ENCODE assay signal across 17 cellular contexts in the genomic region with DNA sequence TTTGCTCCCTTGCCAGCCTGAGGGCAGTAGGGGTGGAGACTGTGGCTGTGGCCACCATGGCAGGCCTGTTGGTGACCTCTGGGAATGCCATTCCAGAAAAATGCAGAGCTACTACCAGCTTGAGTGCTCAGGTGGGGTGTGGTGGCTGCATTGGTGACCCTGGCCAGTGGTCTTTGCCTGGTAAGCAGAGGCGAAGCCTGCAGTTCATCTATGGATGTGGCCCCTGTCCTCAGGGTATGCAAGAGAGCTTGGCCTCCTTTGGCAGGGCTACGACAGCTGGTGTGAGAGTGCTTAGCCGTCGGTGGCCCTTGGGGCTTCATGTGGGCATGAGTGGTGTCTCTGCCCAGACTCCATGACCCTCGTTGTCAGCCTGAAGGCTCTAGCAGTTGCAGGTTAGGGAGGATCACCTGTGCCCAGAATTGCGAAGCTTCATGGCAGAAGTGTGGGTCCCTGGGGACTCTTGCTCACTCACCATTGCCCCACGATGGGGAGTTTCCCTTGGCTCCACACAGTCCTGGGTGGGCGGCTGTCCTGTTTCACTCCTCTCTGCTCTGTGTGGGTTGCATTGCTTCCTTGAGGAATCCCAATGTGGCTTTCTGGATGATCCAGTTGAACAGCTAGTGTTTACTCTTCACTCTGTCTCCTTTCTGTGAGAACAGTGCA.
A peak's percentile ranks its signal among the peaks of the same experiment; 100 is the strongest.
DNase-seq lines count a peak whose midpoint lies in the region; ATAC-seq, FAIRE-seq and TF ChIP-seq lines count a peak whose summit lies in the region.
"Had no signal": no experiment of that assay in that cellular context is flagged by ENCODE, and none has a peak within 500 bp of the region (broad histone marks: within the 10 kb centered on the region; RNA-seq: fewer than 3 reads in every experiment).

No MANE protein-coding gene starts in this region.

- RAD21 ChIA-PET in GM12878 (lab: Charles Lee; ENCODE audit: unreplicated experiment), result interaction anchor here (1.5 kb wide), 1 partner anchor 71 kb away, joined by 4 read pairs; no protein-coding TSS in a partner anchor

- TF ChIP-seq CTCF in GM12878 (IDR thresholded peaks at IDR 0.05 in 2 of 3, conservative IDR thresholded peaks at IDR 0.05 in 1 of 3; ENCODE audit: control insufficient read depth in 2 of 3, extremely low read depth in 1 of 3, insufficient read depth in 1 of 3, low read depth in 3 of 3, low read length in 3 of 3), result no peak
- TF ChIP-seq CTCF in osteocyte (IDR thresholded peaks at IDR 0.05), result no peak

- H3K4me3 Mint-ChIP-seq in memory B cell (no peak overlapping the region), osteocyte (ENCODE audit: unreplicated experiment) (no peak overlapping the region)
- no peak overlapping the region for H3K4me3 Mint-ChIP-seq in activated T-cell treated with anti-CD3 and anti-CD28 coated beads, Interleukin-2, amount 50 U/mL, for 4 hours
- H3K4me3 Mint-ChIP-seq: CD4-positive, alpha-beta T cell had no signal

- CTCF ChIA-PET in GM12878 (lab: Yijun Ruan, JAX), result no interaction called here

- in situ Hi-C loops in GM12878 (cut with MboI), result no loop called here

- no peaks in the 10 kb centered on the region for H3K27me3 Mint-ChIP-seq in memory B cell
- no peaks in the 10 kb centered on the region for H3K27me3 Mint-ChIP-seq in osteocyte (ENCODE audit: unreplicated experiment)
- no peaks in the 10 kb centered on the region for H3K27me3 Mint-ChIP-seq in activated T-cell treated with anti-CD3 and anti-CD28 coated beads, Interleukin-2, amount 50 U/mL, for 4 hours (ENCODE audit: low read depth)
- H3K27me3 Mint-ChIP-seq: CD4-positive, alpha-beta T cell had no signal

- H3K27me3 ChIP-seq in GM12878 (replicated peaks in 1 of 2; ENCODE audit: control insufficient read depth in 2 of 2, insufficient read depth in 2 of 2, low read length in 1 of 2), result no peaks in the 10 kb centered on the region
- no peaks in the 10 kb centered on the region for H3K27me3 ChIP-seq in aorta (ENCODE audit: control insufficient read depth in 1 of 2, insufficient read depth in 2 of 2, low read length in 1 of 2)

- H4K20me1 ChIP-seq in GM12878 (ENCODE audit: control insufficient read depth, insufficient read depth), result no peaks in the 10 kb centered on the region

- peak; percentile 37; the same call in 2 of the 3 replicates for ATAC-seq in GM12878
- ATAC-seq in memory B cell (ENCODE audit: low read depth), result peak; percentile 29
- peak; percentile 19 for ATAC-seq in aorta (ENCODE audit: low FRiP score)
- ATAC-seq in activated T-cell treated with anti-CD3 and anti-CD28 coated beads, Interleukin-2, amount 50 U/mL, for 4 hours, result no peak
- no peak for ATAC-seq in GM18909 (IDR thresholded peaks at IDR 0.05; ENCODE audit: poor library complexity, unreplicated experiment)

- SMC1A ChIA-PET in GM12878 (lab: Charles Lee; ENCODE audit: uncharacterized antibody, unreplicated experiment), result interaction anchor here (0.5 to 2.5 kb wide), 5 partner anchors 9 to 159 kb away, joined by 3 to 13 read pairs (median 4); no protein-coding TSS in a partner anchor

- peaks cover 7% of the 10 kb centered on the region for H3K9me3 Mint-ChIP-seq in memory B cell
- peaks cover 22% of the 10 kb centered on the region for H3K9me3 Mint-ChIP-seq in osteocyte (ENCODE audit: unreplicated experiment)
- peaks cover 23% of the 10 kb centered on the region for H3K9me3 Mint-ChIP-seq in activated T-cell treated with anti-CD3 and anti-CD28 coated beads, Interleukin-2, amount 50 U/mL, for 4 hours

- H3K9me3 ChIP-seq in GM12878 (replicated peaks; ENCODE audit: control insufficient read depth, insufficient read depth, low read length), result no peaks in the 10 kb centered on the region
- H3K9me3 ChIP-seq in aorta (ENCODE audit: control insufficient read depth, low read length), result no peaks in the 10 kb centered on the region

- no peak for DNase-seq in GM12878 (ENCODE audit: low read depth, low spot score)
- no peak for DNase-seq in memory B cell (ENCODE audit: low spot score in 2 of 2)
- peak; percentile 68 for DNase-seq in osteocyte (ENCODE audit: extremely low spot score, unreplicated experiment)
- no peak for DNase-seq in aorta
- no peak for DNase-seq in activated T-cell treated with anti-CD3 and anti-CD28 coated beads, Interleukin-2, amount 50 U/mL, for 4 hours
- no peak for DNase-seq in cerebellar cortex (ENCODE audit: low spot score)
- DNase-seq: CD4-positive, alpha-beta T cell; DMS153; DMS79; GDM1; GM23248; HCEC 1CT had no signal

- H3K9ac ChIP-seq in GM12878 (ENCODE audit: control insufficient read depth, insufficient read depth, low read length), result no peak overlapping the region
- H3K9ac ChIP-seq: GM23248 had no signal

- TF ChIP-seq RAD21 in GM12878 (IDR thresholded peaks at IDR 0.05; ENCODE audit: insufficient read depth, low read depth, low read length), result no peak

- no peaks in the 10 kb centered on the region for H3K79me2 ChIP-seq in GM12878 (ENCODE audit: control insufficient read depth, insufficient read depth, low read length)

- no peak for TF ChIP-seq EP300 in GM12878 (IDR thresholded peaks at IDR 0.05; ENCODE audit: borderline replicate concordance in 1 of 2, control insufficient read depth in 1 of 2, low read depth in 2 of 2, low read length in 2 of 2)

- no peak overlapping the region for H2AFZ ChIP-seq in GM12878 (ENCODE audit: control insufficient read depth, low read depth, low read length)
- H2AFZ ChIP-seq: GM23248 had no signal

- peaks cover 3% of the 10 kb centered on the region for H3K36me3 Mint-ChIP-seq in memory B cell
- H3K36me3 Mint-ChIP-seq in osteocyte (ENCODE audit: unreplicated experiment), result no peaks in the 10 kb centered on the region
- H3K36me3 Mint-ChIP-seq in activated T-cell treated with anti-CD3 and anti-CD28 coated beads, Interleukin-2, amount 50 U/mL, for 4 hours (ENCODE audit: insufficient read depth), result no peaks in the 10 kb centered on the region

- POLR2A ChIA-PET in GM12878 (lab: Charles Lee), result no interaction called here

- WGBS in GM12878 (ENCODE audit: insufficient coverage, insufficient replicate concordance, low lambda C conversion rate, missing lambda C conversion rate), result 14% methylated on average over 8 of the region's 8 CpGs
- 82 to 86% methylated on average over 8 of the region's 8 CpGs for WGBS in aorta, 2 donors

- H3K27ac ChIP-seq in GM12878 (ENCODE audit: control insufficient read depth, insufficient read depth) (no peak overlapping the region), aorta (ENCODE audit: low read depth in 1 of 2, low read length in 2 of 2) (no peak overlapping the region)
- H3K27ac ChIP-seq: C4-2B, GM23248, HL-60 had no signal

- no peak for TF ChIP-seq POLR2A in GM12878 (IDR thresholded peaks at IDR 0.05; ENCODE audit: low read depth, low read length)

- H3K4me2 ChIP-seq in GM12878 (ENCODE audit: control insufficient read depth, insufficient read depth), result no peak overlapping the region

- H3K4me1 ChIP-seq in GM12878 (ENCODE audit: control insufficient read depth, insufficient read depth, low read length) (no peaks in the 10 kb centered on the region), aorta (ENCODE audit: control insufficient read depth in 1 of 2, insufficient read depth in 2 of 2, low read length in 2 of 2) (no peaks in the 10 kb centered on the region)

- FAIRE-seq in GM12878 (lab: Jason Lieb, UNC), result no peak
- FAIRE-seq: GM19239, H54 had no signal

- no TSS peak for BruUV-seq in GM12878 (replicated peaks; lab: Mats Ljungman, UMichigan)

- H3K36me3 ChIP-seq in GM12878 (ENCODE audit: control insufficient read depth in 2 of 2, insufficient read depth in 2 of 2, low read length in 1 of 2) (no peaks in the 10 kb centered on the region), aorta (ENCODE audit: control insufficient read depth in 1 of 2, insufficient read depth in 2 of 2, low read length in 1 of 2) (no peaks in the 10 kb centered on the region)

- no peak overlapping the region for H3K27ac Mint-ChIP-seq in memory B cell
- no peak overlapping the region for H3K27ac Mint-ChIP-seq in osteocyte (ENCODE audit: unreplicated experiment)
- H3K27ac Mint-ChIP-seq: CD4-positive, alpha-beta T cell had no signal

- H3K4me1 Mint-ChIP-seq in memory B cell, result peaks cover 15% of the 10 kb centered on the region
- peaks cover 15% of the 10 kb centered on the region for H3K4me1 Mint-ChIP-seq in osteocyte (ENCODE audit: unreplicated experiment)
- H3K4me1 Mint-ChIP-seq in activated T-cell treated with anti-CD3 and anti-CD28 coated beads, Interleukin-2, amount 50 U/mL, for 4 hours (ENCODE audit: low read depth), result no peaks in the 10 kb centered on the region

- H3K4me3 ChIP-seq in GM12878, result no peak overlapping the region
- H3K4me3 ChIP-seq in aorta (ENCODE audit: low read length in 2 of 2), result no peak overlapping the region
- H3K4me3 ChIP-seq: GM23248 had no signal

- intact Hi-C loops in GM12878 (cut with micrococcal nuclease; ENCODE audit: unreplicated experiment), result no loop called here
- intact Hi-C loops in aorta (cut with DNase I), result no loop called here

TF ChIP-seq in GM12878, 131 proteins besides CTCF, POLR2A, EP300 and RAD21 (continues in another document):
- TF ChIP-seq, protein P1, sequence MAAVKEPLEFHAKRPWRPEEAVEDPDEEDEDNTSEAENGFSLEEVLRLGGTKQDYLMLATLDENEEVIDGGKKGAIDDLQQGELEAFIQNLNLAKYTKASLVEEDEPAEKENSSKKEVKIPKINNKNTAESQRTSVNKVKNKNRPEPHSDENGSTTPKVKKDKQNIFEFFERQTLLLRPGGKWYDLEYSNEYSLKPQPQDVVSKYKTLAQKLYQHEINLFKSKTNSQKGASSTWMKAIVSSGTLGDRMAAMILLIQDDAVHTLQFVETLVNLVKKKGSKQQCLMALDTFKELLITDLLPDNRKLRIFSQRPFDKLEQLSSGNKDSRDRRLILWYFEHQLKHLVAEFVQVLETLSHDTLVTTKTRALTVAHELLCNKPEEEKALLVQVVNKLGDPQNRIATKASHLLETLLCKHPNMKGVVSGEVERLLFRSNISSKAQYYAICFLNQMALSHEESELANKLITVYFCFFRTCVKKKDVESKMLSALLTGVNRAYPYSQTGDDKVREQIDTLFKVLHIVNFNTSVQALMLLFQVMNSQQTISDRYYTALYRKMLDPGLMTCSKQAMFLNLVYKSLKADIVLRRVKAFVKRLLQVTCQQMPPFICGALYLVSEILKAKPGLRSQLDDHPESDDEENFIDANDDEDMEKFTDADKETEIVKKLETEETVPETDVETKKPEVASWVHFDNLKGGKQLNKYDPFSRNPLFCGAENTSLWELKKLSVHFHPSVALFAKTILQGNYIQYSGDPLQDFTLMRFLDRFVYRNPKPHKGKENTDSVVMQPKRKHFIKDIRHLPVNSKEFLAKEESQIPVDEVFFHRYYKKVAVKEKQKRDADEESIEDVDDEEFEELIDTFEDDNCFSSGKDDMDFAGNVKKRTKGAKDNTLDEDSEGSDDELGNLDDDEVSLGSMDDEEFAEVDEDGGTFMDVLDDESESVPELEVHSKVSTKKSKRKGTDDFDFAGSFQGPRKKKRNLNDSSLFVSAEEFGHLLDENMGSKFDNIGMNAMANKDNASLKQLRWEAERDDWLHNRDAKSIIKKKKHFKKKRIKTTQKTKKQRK (IDR thresholded peaks at IDR 0.05; ENCODE audit: low read depth, low read length), result no peak
- TF ChIP-seq TBL1XR1 (IDR thresholded peaks at IDR 0.05; ENCODE audit: low read depth, low read length) (no peak), ZZZ3 (IDR thresholded peaks at IDR 0.05; ENCODE audit: control insufficient read depth, insufficient read length, low read depth) (no peak), MEF2B (IDR thresholded peaks at IDR 0.05; ENCODE audit: partially characterized antibody, poor library complexity, severe bottlenecking) (peak; percentile 53), HDAC6 (IDR thresholded peaks at IDR 0.05; ENCODE audit: unreplicated experiment) (no peak)

Comparison
In these comparisons a context has a peak if more than half of its experiments do, and no peak if none do; other contexts are left out.
1. ATAC-seq: peak in GM12878 (single experiment), memory B cell (single experiment) and aorta (single experiment); none in activated T-cell treated with anti-CD3 and anti-CD28 coated beads, Interleukin-2, amount 50 U/mL, for 4 hours (0 of 2) and GM18909 (single experiment).